Comparison of ENCODE assay signal across 16 cellular contexts in genomic region chr6:72760130-72760793, GRCh38.
DNase-seq lines count a peak whose midpoint lies in the region; ATAC-seq, FAIRE-seq and TF ChIP-seq lines count a peak whose summit lies in the region.
"Had no signal": no experiment of that assay in that cellular context is flagged by ENCODE, and none has a peak within 500 bp of the region (broad histone marks: within the 10 kb centered on the region; RNA-seq: fewer than 3 reads in every experiment).

No MANE protein-coding gene starts in this region.

- H3K4me2 ChIP-seq in PC-3 (ENCODE audit: low read length) = no peak overlapping the region

- no peaks in the 10 kb centered on the region for H3K4me1 ChIP-seq in PC-3 (ENCODE audit: insufficient read depth, low read length)

- POLR2A ChIA-PET in PC-3 (lab: Charles Lee; ENCODE audit: unreplicated experiment) = interaction anchor here (0.6 kb wide), 1 partner anchor 319 kb away, joined by 6 read pairs; no protein-coding TSS in a partner anchor

- DNase-seq in GM18507 (ENCODE audit: extremely low spot score, insufficient read length, low read depth) (no peak), NCI-H446 (lab: John Stamatoyannopoulos, UW) (peak; percentile 12 to 20), coronary artery (ENCODE audit: low spot score) (no peak), osteocyte (ENCODE audit: extremely low spot score, unreplicated experiment) (no peak), PC-3 (no peak)
- no peak for DNase-seq in T-helper 2 cell treated with Interferon-gamma antibody and Interleukin-4, amounts not matched to agents 5 μg/mL and 100 μg/mL, for 36 hours (ENCODE audit: low spot score)
- DNase-seq: activated CD4-positive, alpha-beta T cell treated with anti-CD3 and anti-CD28 coated beads, Interleukin-2, amount 50 U/mL, for 48 hours; amygdala; DMS153; GOT3; mesendoderm; NCI-H1048; small intestine; stimulated activated naive CD4-positive, alpha-beta T cell treated with Interleukin-2 at 50 U/mL for 16 hours had no signal

- ATAC-seq in GM21825 (IDR thresholded peaks at IDR 0.05; ENCODE audit: unreplicated experiment) (no peak), GM18519 (IDR thresholded peaks at IDR 0.05; ENCODE audit: low FRiP score, unreplicated experiment) (no peak), PC-3 (no peak)

- peaks cover 43% of the 10 kb centered on the region for H3K4me1 Mint-ChIP-seq in osteocyte (ENCODE audit: unreplicated experiment)
- peaks cover 9% of the 10 kb centered on the region for H3K4me1 Mint-ChIP-seq in T-helper 2 cell treated with Interferon-gamma antibody and Interleukin-4, amounts not matched to agents 5 μg/mL and 100 μg/mL, for 36 hours (ENCODE audit: low read depth)

- no peaks in the 10 kb centered on the region for H4K20me1 ChIP-seq in PC-3 (ENCODE audit: low read length)

- no peaks in the 10 kb centered on the region for H3K36me3 Mint-ChIP-seq in osteocyte (ENCODE audit: unreplicated experiment)
- no peaks in the 10 kb centered on the region for H3K36me3 Mint-ChIP-seq in T-helper 2 cell treated with Interferon-gamma antibody and Interleukin-4, amounts not matched to agents 5 μg/mL and 100 μg/mL, for 36 hours (ENCODE audit: low read depth)

- no peak overlapping the region for H3K9ac ChIP-seq in PC-3 (ENCODE audit: low read length)

- H3K4me3 Mint-ChIP-seq in osteocyte (ENCODE audit: unreplicated experiment) = peak overlapping the region; percentile 22
- no peak overlapping the region for H3K4me3 Mint-ChIP-seq in T-helper 2 cell treated with Interferon-gamma antibody and Interleukin-4, amounts not matched to agents 5 μg/mL and 100 μg/mL, for 36 hours

- no peak overlapping the region for H2AFZ ChIP-seq in PC-3 (ENCODE audit: low read length)

- no peaks in the 10 kb centered on the region for H3K27me3 ChIP-seq in PC-3 (ENCODE audit: low read length)

- BruUV-seq in PC-3 (replicated peaks; lab: Mats Ljungman, UMichigan) = no TSS peak

- FAIRE-seq in GM18507 (lab: Jason Lieb, UNC) = peak; percentile 5
- FAIRE-seq: small intestine had no signal

- peak overlapping the region; percentile 53 for H3K4me3 ChIP-seq in coronary artery
- no peak overlapping the region for H3K4me3 ChIP-seq in PC-3 (ENCODE audit: low read length)

- H3K27me3 Mint-ChIP-seq in osteocyte (ENCODE audit: unreplicated experiment) = no peaks in the 10 kb centered on the region
- H3K27me3 Mint-ChIP-seq in T-helper 2 cell treated with Interferon-gamma antibody and Interleukin-4, amounts not matched to agents 5 μg/mL and 100 μg/mL, for 36 hours (ENCODE audit: low read depth) = no peaks in the 10 kb centered on the region

- H3K27ac ChIP-seq in coronary artery (peak overlapping the region in 1 of 2 donors; percentile 21), PC-3 (ENCODE audit: low read length) (no peak overlapping the region)

- H3K9me3 Mint-ChIP-seq in osteocyte (ENCODE audit: unreplicated experiment) = no peaks in the 10 kb centered on the region
- no peaks in the 10 kb centered on the region for H3K9me3 Mint-ChIP-seq in T-helper 2 cell treated with Interferon-gamma antibody and Interleukin-4, amounts not matched to agents 5 μg/mL and 100 μg/mL, for 36 hours

- CTCF ChIA-PET in PC-3 (lab: Charles Lee) = interaction anchor here (0.6 kb wide), 1 partner anchor 9 kb away, joined by 5 read pairs; no protein-coding TSS in a partner anchor

- peak overlapping the region; percentile 86 for H3K27ac Mint-ChIP-seq in osteocyte (ENCODE audit: unreplicated experiment)
- H3K27ac Mint-ChIP-seq in T-helper 2 cell treated with Interferon-gamma antibody and Interleukin-4, amounts not matched to agents 5 μg/mL and 100 μg/mL, for 36 hours = no peak overlapping the region

- H3K79me2 ChIP-seq in PC-3 (ENCODE audit: low read length) = no peaks in the 10 kb centered on the region

- intact Hi-C loops in PC-3 (cut with micrococcal nuclease) = no loop called here

- H3K9me2 ChIP-seq in PC-3 (replicated peaks; ENCODE audit: low read length) = no peaks in the 10 kb centered on the region

- no peaks in the 10 kb centered on the region for H3K9me3 ChIP-seq in PC-3 (ENCODE audit: low read length)

- H3F3A ChIP-seq in PC-3 (ENCODE audit: low read length, unreplicated experiment) = no peaks in the 10 kb centered on the region

- no peaks in the 10 kb centered on the region for H3K36me3 ChIP-seq in PC-3 (ENCODE audit: low read depth, low read length)

- TF ChIP-seq CTCF in coronary artery (IDR thresholded peaks at IDR 0.05) (no peak), osteocyte (IDR thresholded peaks at IDR 0.05) (no peak), PC-3 (conservative IDR thresholded peaks at IDR 0.05; ENCODE audit: low read depth, low read length) (no peak)

Comparison
In these comparisons a context has a peak if more than half of its experiments do, and no peak if none do; other contexts are left out.
1. DNase-seq: peak in NCI-H446 (2 of 2); none in GM18507 (single experiment), coronary artery (single experiment), osteocyte (single experiment), T-helper 2 cell treated with Interferon-gamma antibody and Interleukin-4, amounts not matched to agents 5 μg/mL and 100 μg/mL, for 36 hours (single experiment) and PC-3 (single experiment).